ENCODE assay signal across 9 cellular contexts in the genomic region with DNA sequence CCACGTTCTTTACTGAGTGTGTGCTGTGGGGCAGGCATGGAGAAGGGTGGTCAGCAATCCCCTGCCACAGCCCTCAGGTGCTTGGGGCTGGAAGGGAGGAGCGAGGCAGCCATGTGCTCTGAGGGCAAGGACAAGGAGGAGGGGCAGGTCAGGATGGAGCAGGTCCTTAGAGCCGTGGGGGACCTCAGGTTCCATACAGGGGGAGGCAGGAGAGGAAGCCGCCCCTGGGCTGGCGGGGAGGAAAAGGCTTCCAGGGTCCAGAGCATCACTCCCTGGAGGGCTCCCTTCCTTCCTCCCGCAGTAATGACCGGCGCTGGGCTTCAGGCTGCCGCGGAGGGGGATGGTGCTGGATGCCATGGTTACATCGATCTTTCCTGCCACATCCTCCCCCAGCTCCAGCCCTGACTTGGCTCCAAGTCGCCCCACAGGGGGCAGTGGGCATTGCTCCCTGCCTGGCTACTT. TPM values are rescaled to one million over a fixed set of nuclear protein-coding genes. Genes with fewer than 3 reads are reported as not detected.
DNase-seq lines count a peak whose midpoint lies in the region; ATAC-seq and TF ChIP-seq lines count a peak whose summit lies in the region.
"Had no signal": no experiment of that assay in that cellular context is flagged by ENCODE, and none has a peak within 500 bp of the region (broad histone marks: within the 10 kb centered on the region; RNA-seq: fewer than 3 reads in every experiment).

No MANE protein-coding gene starts in this region.

- H3K9me3 ChIP-seq in HUES64 (ENCODE audit: insufficient read depth, low read depth, low read length) (no peaks in the 10 kb centered on the region), muscle layer of duodenum (ENCODE audit: control insufficient read depth in 1 of 2, low read length in 2 of 2) (no peaks in the 10 kb centered on the region)

- H3K27ac ChIP-seq in ACC112 (ENCODE audit: low read depth, low read length) (no peak overlapping the region), HUES64 (ENCODE audit: low read depth, low read length) (peak overlapping the region; percentile 46; the same call in 1 of the 2 replicates), dorsolateral prefrontal cortex (peak overlapping the region in 17 of 59 donors; percentile 6 to 76 (median 40)), muscle layer of duodenum (ENCODE audit: low read length) (no peak overlapping the region)

- H3K4me3 ChIP-seq in ACC112 (ENCODE audit: low read depth, low read length) (peak overlapping the region; percentile 74), HUES64 (ENCODE audit: low read length) (peak overlapping the region; percentile 56), dorsolateral prefrontal cortex (peak overlapping the region in 47 of 59 donors; percentile 37 to 75 (median 62)), muscle layer of duodenum (ENCODE audit: low read depth in 1 of 2, low read length in 2 of 2) (peak overlapping the region; percentile 48 to 57)

- peak overlapping the region; percentile 34 for H2AFZ ChIP-seq in ACC112 (ENCODE audit: low read length, unreplicated experiment)

- H3K27me3 ChIP-seq in ACC112 (ENCODE audit: insufficient read depth, low read length) (peaks cover 4% of the 10 kb centered on the region), HUES64 (ENCODE audit: insufficient read depth, low read length) (peaks cover 13% of the 10 kb centered on the region), dorsolateral prefrontal cortex (peaks cover 0 to 3% (median 0%) of the 10 kb centered on the region in 45 donors), muscle layer of duodenum (ENCODE audit: low read depth, low read length) (peaks cover 7% of the 10 kb centered on the region)

- no peak for DNase-seq in dorsolateral prefrontal cortex
- DNase-seq in stimulated activated CD8-positive, alpha-beta memory T cell treated with anti-CD3 and anti-CD28 coated beads, Interleukin-4, amount 100 ng/mL, for 48 hours, result no peak
- no peak for DNase-seq in NCI-H2107 treated with DMSO at 0.1 percent for 48 hours (lab: John Stamatoyannopoulos, UW; ENCODE audit: unreplicated experiment)

- no peaks in the 10 kb centered on the region for H3K79me2 ChIP-seq in ACC112 (ENCODE audit: control insufficient read depth, insufficient read depth, low read length, unreplicated experiment)

- H3K36me3 ChIP-seq in ACC112 (ENCODE audit: insufficient read depth, low read length) (no peaks in the 10 kb centered on the region), HUES64 (ENCODE audit: insufficient read depth, low read length) (0 out of 2 replicates have a peak, but pooled peaks cover 7% of the 10 kb centered on the region), muscle layer of duodenum (ENCODE audit: control insufficient read depth in 1 of 2, insufficient read depth in 2 of 2, low read length in 2 of 2) (no peaks in the 10 kb centered on the region)

- WGBS in HUES64, result 11% methylated on average over 12 of the region's 12 CpGs

- intact Hi-C loops in dorsolateral prefrontal cortex (cut with DNase I), result no loop called here

- ATAC-seq in GM21390 (IDR thresholded peaks at IDR 0.05; ENCODE audit: unreplicated experiment) (no peak), GM21360 (IDR thresholded peaks at IDR 0.05; ENCODE audit: unreplicated experiment) (no peak)

- no peak for TF ChIP-seq CTCF in dorsolateral prefrontal cortex (IDR thresholded peaks at IDR 0.05 in 54 of 56, conservative IDR thresholded peaks at IDR 0.05 in 2 of 56; ENCODE audit: low read depth in 1 of 56, partially characterized antibody in 56 of 56)

- H3K9ac ChIP-seq in HUES64 (ENCODE audit: low read depth, low read length), result peak overlapping the region; percentile 54

- H3K4me1 ChIP-seq in ACC112 (ENCODE audit: control insufficient read depth, insufficient read depth, low read length, unreplicated experiment), result no peaks in the 10 kb centered on the region
- H3K4me1 ChIP-seq in HUES64 (ENCODE audit: insufficient read depth, low read length), result peaks cover 18% of the 10 kb centered on the region
- H3K4me1 ChIP-seq in muscle layer of duodenum (ENCODE audit: control insufficient read depth in 1 of 2, insufficient read depth in 2 of 2, low read length in 2 of 2), result peaks cover 0 to 8% of the 10 kb centered on the region in 2 donors

RNA-seq across cellular contexts. Expression of gene GAREM2, which starts 6.6 kb away (rescaled TPM):
- 11.9 TPM for polyA plus RNA-seq in HUES64 (2013, experiment 1 of 2)
- 12.9 TPM for polyA plus RNA-seq in HUES64 (2013, experiment 2 of 2)
- 100 to 1,000 TPM in 1 of 120 experiments, 10 to 100 TPM in 114, 1 to 10 TPM in 5; 5.8 to 134 (median 22.1) TPM for total RNA-seq in dorsolateral prefrontal cortex
- total RNA-seq: H4 had no signal
